Comparison of ENCODE assay signal across 8 cellular contexts in genomic region chr3:129184784-129185542, GRCh38.
A peak's percentile ranks its signal among the peaks of the same experiment; 100 is the strongest.
DNase-seq lines count a peak whose midpoint lies in the region; ATAC-seq and TF ChIP-seq lines count a peak whose summit lies in the region.
"Not testable (repeated sequence)": the region's sequence is repeated elsewhere in the genome, so short reads cannot be mapped to it uniquely, and the experiment has no call there.

No MANE protein-coding gene starts in this region.

- H3K9ac ChIP-seq in iPS-18a (ENCODE audit: low read length), result peak overlapping the region; percentile 100

- TF ChIP-seq CTCF in AG09309 (IDR thresholded peaks at IDR 0.05; ENCODE audit: control insufficient read depth, insufficient read depth, low read depth, low read length, missing control alignments); HEK293 (tag by site-specific recombination; IDR thresholded peaks at IDR 0.05); RWPE2 (IDR thresholded peaks at IDR 0.05; ENCODE audit: poor library complexity, severe bottlenecking); nephron progenitor cell (IDR thresholded peaks at IDR 0.05): not testable (repeated sequence)

- H3K4me3 ChIP-seq in AG09309 (ENCODE audit: control insufficient read depth, low read depth, low read length) (peak overlapping the region; percentile 70), HEK293 (ENCODE audit: low read depth, low read length) (peak overlapping the region; percentile 99), RWPE2 (ENCODE audit: severe bottlenecking) (peak overlapping the region; percentile 93), iPS-18a (ENCODE audit: low read length) (peak overlapping the region; percentile 97)
- H3K4me3 ChIP-seq in effector memory CD4-positive, alpha-beta T cell (ENCODE audit: insufficient read depth, low read depth, low read length, poor library complexity, severe bottlenecking), result not testable (repeated sequence)

- ATAC-seq in RWPE2 (ENCODE audit: low read depth), result not testable (repeated sequence)

- POLR2A ChIA-PET in HEK293 (lab: Yijun Ruan, JAX), result interaction anchor here (0.6 to 1.0 kb wide), 2 partner anchors 64 to 133 kb away, joined by 3 to 4 read pairs; partner anchors contain the start of gene COPG1

- H3K9me3 Mint-ChIP-seq in activated naive CD4-positive, alpha-beta T cell treated with anti-CD3 and anti-CD28 coated beads, Interleukin-2, amount 10 ng/mL, durations not matched to agents 7 days and 5 days; nephron progenitor cell; stimulated activated naive CD8-positive, alpha-beta T cell treated with anti-CD3 and anti-CD28 coated beads, Interleukin-15, Interleukin-2, amounts not matched to agents 100 ng/mL and 50 ng/mL, for 24 hours: not testable (repeated sequence)

- not testable (repeated sequence) for H3K9me3 ChIP-seq in HEK293 (ENCODE audit: control insufficient read depth, insufficient read depth, low read depth, low read length); RWPE2 (ENCODE audit: severe bottlenecking); effector memory CD4-positive, alpha-beta T cell (ENCODE audit: control insufficient read depth, low read length); iPS-18a (ENCODE audit: control insufficient read depth, low read depth, low read length)

- CTCF ChIA-PET in HEK293 (lab: Yijun Ruan, JAX), result interaction anchor here (1.0 kb wide), 1 partner anchor 23 kb away, joined by 6 read pairs; no protein-coding TSS in a partner anchor
- CTCF ChIA-PET in activated naive CD4-positive, alpha-beta T cell treated with anti-CD3 and anti-CD28 coated beads, Interleukin-2, amount 10 ng/mL, durations not matched to agents 7 days and 5 days (lab: Charles Lee), result interaction anchor here (1.3 to 2.3 kb wide), 3 partner anchors 11 to 61 kb away, joined by 5 to 25 read pairs (median 7); no protein-coding TSS in a partner anchor

- H3K27ac ChIP-seq in HEK293 (ENCODE audit: extremely low read depth, low read depth, low read length); iPS-18a (ENCODE audit: low read length): not testable (repeated sequence)
- peak overlapping the region; percentile 84 for H3K27ac ChIP-seq in RWPE2 (ENCODE audit: poor library complexity, severe bottlenecking)
- H3K27ac ChIP-seq in effector memory CD4-positive, alpha-beta T cell (ENCODE audit: insufficient read depth, low read length, poor library complexity, severe bottlenecking), result peak overlapping the region; percentile 99

- peaks cover 29% of the 10 kb centered on the region for H3K36me3 Mint-ChIP-seq in activated naive CD4-positive, alpha-beta T cell treated with anti-CD3 and anti-CD28 coated beads, Interleukin-2, amount 10 ng/mL, durations not matched to agents 7 days and 5 days
- H3K36me3 Mint-ChIP-seq in nephron progenitor cell (ENCODE audit: low read depth), result peaks cover 10% of the 10 kb centered on the region
- peaks cover 38% of the 10 kb centered on the region for H3K36me3 Mint-ChIP-seq in stimulated activated naive CD8-positive, alpha-beta T cell treated with anti-CD3 and anti-CD28 coated beads, Interleukin-15, Interleukin-2, amounts not matched to agents 100 ng/mL and 50 ng/mL, for 24 hours (ENCODE audit: low read depth)

- not testable (repeated sequence) for DNase-seq in AG09309 (ENCODE audit: low read depth); RWPE2 (ENCODE audit: low spot score); activated naive CD4-positive, alpha-beta T cell treated with anti-CD3 and anti-CD28 coated beads, Interleukin-2, amount 10 ng/mL, durations not matched to agents 7 days and 5 days; effector memory CD4-positive, alpha-beta T cell; nephron progenitor cell

- H3K4me1 ChIP-seq in HEK293 (ENCODE audit: control insufficient read depth, insufficient read depth, low read length); iPS-18a (ENCODE audit: control insufficient read depth, low read depth, low read length): not testable (repeated sequence)
- H3K4me1 ChIP-seq in RWPE2 (ENCODE audit: insufficient read depth, poor library complexity, severe bottlenecking), result peaks cover 21% of the 10 kb centered on the region
- H3K4me1 ChIP-seq in effector memory CD4-positive, alpha-beta T cell (ENCODE audit: control insufficient read depth, insufficient read depth, low read length, poor library complexity, severe bottlenecking), result peaks cover 17% of the 10 kb centered on the region

- H3K4me3 Mint-ChIP-seq in activated naive CD4-positive, alpha-beta T cell treated with anti-CD3 and anti-CD28 coated beads, Interleukin-2, amount 10 ng/mL, durations not matched to agents 7 days and 5 days, result peak overlapping the region; percentile 95
- H3K4me3 Mint-ChIP-seq in nephron progenitor cell, result peak overlapping the region; percentile 95
- peak overlapping the region; percentile 96 for H3K4me3 Mint-ChIP-seq in stimulated activated naive CD8-positive, alpha-beta T cell treated with anti-CD3 and anti-CD28 coated beads, Interleukin-15, Interleukin-2, amounts not matched to agents 100 ng/mL and 50 ng/mL, for 24 hours

- H3K27me3 Mint-ChIP-seq in activated naive CD4-positive, alpha-beta T cell treated with anti-CD3 and anti-CD28 coated beads, Interleukin-2, amount 10 ng/mL, durations not matched to agents 7 days and 5 days; nephron progenitor cell (ENCODE audit: low read depth, poor library complexity); stimulated activated naive CD8-positive, alpha-beta T cell treated with anti-CD3 and anti-CD28 coated beads, Interleukin-15, Interleukin-2, amounts not matched to agents 100 ng/mL and 50 ng/mL, for 24 hours: not testable (repeated sequence)

- H3K36me3 ChIP-seq in HEK293 (ENCODE audit: control insufficient read depth in 2 of 2, insufficient read depth in 1 of 2, low read length in 2 of 2) (peaks cover 0 to 12% of the 10 kb centered on the region in 2 experiments; a peak in 2 of 3 replicates), RWPE2 (ENCODE audit: low read depth) (peaks cover 37% of the 10 kb centered on the region)
- not testable (repeated sequence) for H3K36me3 ChIP-seq in effector memory CD4-positive, alpha-beta T cell (ENCODE audit: control insufficient read depth, insufficient read depth, low read length); iPS-18a (ENCODE audit: control insufficient read depth, low read depth, low read length)

- H3K27ac Mint-ChIP-seq in activated naive CD4-positive, alpha-beta T cell treated with anti-CD3 and anti-CD28 coated beads, Interleukin-2, amount 10 ng/mL, durations not matched to agents 7 days and 5 days, result peak overlapping the region; percentile 59
- not testable (repeated sequence) for H3K27ac Mint-ChIP-seq in nephron progenitor cell
- H3K27ac Mint-ChIP-seq in stimulated activated naive CD8-positive, alpha-beta T cell treated with anti-CD3 and anti-CD28 coated beads, Interleukin-15, Interleukin-2, amounts not matched to agents 100 ng/mL and 50 ng/mL, for 24 hours, result peak overlapping the region; percentile 99

- peaks cover 44% of the 10 kb centered on the region for H3K4me1 Mint-ChIP-seq in activated naive CD4-positive, alpha-beta T cell treated with anti-CD3 and anti-CD28 coated beads, Interleukin-2, amount 10 ng/mL, durations not matched to agents 7 days and 5 days
- peaks cover 37% of the 10 kb centered on the region for H3K4me1 Mint-ChIP-seq in nephron progenitor cell
- H3K4me1 Mint-ChIP-seq in stimulated activated naive CD8-positive, alpha-beta T cell treated with anti-CD3 and anti-CD28 coated beads, Interleukin-15, Interleukin-2, amounts not matched to agents 100 ng/mL and 50 ng/mL, for 24 hours (ENCODE audit: low read depth), result peaks cover 44% of the 10 kb centered on the region

- H3K27me3 ChIP-seq in RWPE2 (ENCODE audit: insufficient read depth, poor library complexity, severe bottlenecking); effector memory CD4-positive, alpha-beta T cell (replicated peaks; ENCODE audit: control insufficient read depth, insufficient read depth, low read length, poor library complexity, severe bottlenecking); iPS-18a (ENCODE audit: control insufficient read depth, insufficient read depth, low read length): not testable (repeated sequence)
